9 cellular contexts compared by ENCODE assay signal in genomic region chr7:21429021-21429420, GRCh38. TPM values are rescaled to one million over a fixed set of nuclear protein-coding genes. Genes with fewer than 3 reads are reported as not detected.
DNase-seq lines count a peak whose midpoint lies in the region; ATAC-seq and TF ChIP-seq lines count a peak whose summit lies in the region.
"Had no signal": no experiment of that assay in that cellular context is flagged by ENCODE, and none has a peak within 500 bp of the region (broad histone marks: within the 10 kb centered on the region; RNA-seq: fewer than 3 reads in every experiment).

No MANE protein-coding gene starts in this region.

- no peaks in the 10 kb centered on the region for H3K9me3 ChIP-seq in BLaER1

- H3K4me3 ChIP-seq in BLaER1: peak overlapping the region; percentile 87
- peak overlapping the region; percentile 64 for H3K4me3 ChIP-seq in Jurkat, Clone E6-1 (ENCODE audit: low read length)

- peak overlapping the region; percentile 81 for H3K4me2 ChIP-seq in BLaER1

- ATAC-seq in natural killer cell (no peak), HG03097 (IDR thresholded peaks at IDR 0.05; ENCODE audit: low FRiP score, unreplicated experiment) (no peak)

- peaks cover 6% of the 10 kb centered on the region for H3K4me1 Mint-ChIP-seq in MCF 10A (ENCODE audit: insufficient read depth, unreplicated experiment)
- H3K4me1 Mint-ChIP-seq in natural killer cell: peaks cover 61 to 66% of the 10 kb centered on the region in 2 donors

- no peaks in the 10 kb centered on the region for H3K27me3 ChIP-seq in BLaER1

- H3K36me3 ChIP-seq in BLaER1: peaks cover 14% of the 10 kb centered on the region

- peak overlapping the region; percentile 82; the same call in 1 of the 2 replicates for H3K27ac ChIP-seq in BLaER1

- CTCF ChIA-PET in MCF 10A (lab: Yijun Ruan, JAX): interaction anchor here (0.6 to 1.0 kb wide), 4 partner anchors 11 to 337 kb away, joined by 3 to 5 read pairs (median 4); no protein-coding TSS in a partner anchor

- peak overlapping the region; percentile 95 for H3K9ac ChIP-seq in BLaER1

- H4K20me1 ChIP-seq in BLaER1: peaks cover 26% of the 10 kb centered on the region

- H3K36me3 Mint-ChIP-seq in MCF 10A (ENCODE audit: insufficient read depth, unreplicated experiment): no peaks in the 10 kb centered on the region
- H3K36me3 Mint-ChIP-seq in natural killer cell: no peaks in the 10 kb centered on the region

- POLR2A ChIA-PET in MCF 10A (lab: Yijun Ruan, JAX): interaction anchor here (0.6 kb wide), 1 partner anchor 406 kb away, joined by 3 read pairs; no protein-coding TSS in a partner anchor

- DNase-seq in Jurkat, Clone E6-1 (ENCODE audit: low read depth, low spot score): no peak
- no peak for DNase-seq in MCF 10A (ENCODE audit: unreplicated experiment)
- no peak for DNase-seq in natural killer cell
- DNase-seq in NCI-H1092 (lab: John Stamatoyannopoulos, UW): no peak
- DNase-seq in DMS114 treated with DMSO at 0.1 percent for 48 hours (lab: John Stamatoyannopoulos, UW; ENCODE audit: unreplicated experiment): no peak
- DNase-seq in NCI-H1417 treated with DMSO at 0.1 percent for 48 hours (lab: John Stamatoyannopoulos, UW): no peak
- DNase-seq: occipital lobe had no signal

- H3K27ac Mint-ChIP-seq in MCF 10A (ENCODE audit: low read depth, unreplicated experiment) (no peak overlapping the region), natural killer cell (peak overlapping the region; percentile 99 to 100)

- H3K4me1 ChIP-seq in BLaER1: peaks cover 56% of the 10 kb centered on the region

- BruUV-seq in MCF 10A (replicated peaks; lab: Mats Ljungman, UMichigan): no TSS peak

- TF ChIP-seq CTCF in MCF 10A (IDR thresholded peaks at IDR 0.05; ENCODE audit: unreplicated experiment) (no peak), natural killer cell (IDR thresholded peaks at IDR 0.05) (no peak)

- no peaks in the 10 kb centered on the region for H3K9me3 Mint-ChIP-seq in MCF 10A (ENCODE audit: unreplicated experiment)
- no peaks in the 10 kb centered on the region for H3K9me3 Mint-ChIP-seq in natural killer cell

- H3K27me3 Mint-ChIP-seq in MCF 10A (ENCODE audit: insufficient read depth, unreplicated experiment) (no peaks in the 10 kb centered on the region), natural killer cell (ENCODE audit: low read depth in 2 of 2) (no peaks in the 10 kb centered on the region)

- intact Hi-C loops in MCF 10A (cut with micrococcal nuclease): loop anchor here (5.0 to 10.0 kb wide), 3 partner anchors 62 to 634 kb away; no protein-coding TSS in a partner anchor
- intact Hi-C loops in natural killer cell (cut with micrococcal nuclease): loop anchor here (5.0 kb wide), 1 partner anchor 72 kb away; no protein-coding TSS in a partner anchor

- peak overlapping the region; percentile 100 for H3K4me3 Mint-ChIP-seq in MCF 10A (ENCODE audit: unreplicated experiment)
- peak overlapping the region; percentile 99 for H3K4me3 Mint-ChIP-seq in natural killer cell

RNA-seq across cellular contexts. Expression of gene SP4, which starts 1.1 kb away (rescaled TPM):
- 7.1 TPM for polyA plus RNA-seq in Jurkat, Clone E6-1 (2012; ENCODE audit: insufficient read depth, insufficient read length)
- total RNA-seq in MCF 10A (2022) (4.4 and 6.5 TPM in 2 replicates), natural killer cell (10 to 100 TPM; 38.8 to 49.6 (median 44.5) TPM)
